Comparison of ENCODE assay signal across 8 cellular contexts in the genomic region with DNA sequence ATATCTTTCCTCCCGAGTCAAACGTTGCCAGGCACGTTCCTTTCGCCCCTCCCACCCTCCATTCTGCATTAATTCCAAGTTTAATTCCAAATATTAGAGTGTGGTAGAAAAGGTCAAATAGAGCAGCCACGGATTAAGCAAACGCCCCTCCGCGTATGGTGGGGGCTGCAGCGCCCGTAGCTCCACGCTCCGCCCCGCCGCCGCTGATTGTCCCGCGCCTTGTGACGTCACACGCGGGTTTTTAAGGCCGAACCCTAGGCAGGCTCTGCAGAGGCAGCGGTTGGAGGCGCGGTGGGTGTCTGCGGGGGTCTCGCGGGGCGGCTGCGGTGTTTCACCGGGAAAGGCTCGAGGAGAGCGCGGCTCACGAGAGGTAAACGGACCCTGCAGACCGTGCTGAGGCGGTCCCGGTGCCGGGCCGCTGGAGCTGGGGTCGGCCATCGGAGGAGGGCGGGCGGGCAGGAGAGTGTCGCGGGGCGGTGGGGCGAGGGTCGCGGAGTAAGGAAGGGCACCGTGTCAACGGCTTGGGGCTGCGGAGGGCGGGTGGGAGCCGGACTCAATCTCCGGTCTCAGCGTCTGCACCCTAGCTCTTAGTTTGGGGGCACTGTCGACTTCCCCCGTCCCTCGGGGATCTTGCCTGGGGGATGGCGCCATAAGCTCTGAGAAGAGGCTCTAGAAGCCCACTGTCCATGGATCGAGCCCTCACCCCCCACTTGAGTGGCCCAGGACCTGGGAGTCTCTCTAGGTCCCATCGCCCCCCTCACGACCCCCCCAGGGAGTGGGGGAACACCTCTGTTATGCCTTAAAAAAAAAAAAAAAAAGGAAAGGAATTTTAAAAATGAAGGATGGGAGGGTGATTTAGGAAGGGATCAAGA. TPM values are rescaled to one million over a fixed set of nuclear protein-coding genes. Genes with fewer than 3 reads are reported as not detected.
DNase-seq lines count a peak whose midpoint lies in the region; ATAC-seq, FAIRE-seq and TF ChIP-seq lines count a peak whose summit lies in the region.

A gene with protein sequence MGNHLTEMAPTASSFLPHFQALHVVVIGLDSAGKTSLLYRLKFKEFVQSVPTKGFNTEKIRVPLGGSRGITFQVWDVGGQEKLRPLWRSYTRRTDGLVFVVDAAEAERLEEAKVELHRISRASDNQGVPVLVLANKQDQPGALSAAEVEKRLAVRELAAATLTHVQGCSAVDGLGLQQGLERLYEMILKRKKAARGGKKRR (plus strand): TSS at position 270 of the 872 bp plus-strand sequence. CDS start 740 bp downstream, outside the sequence.

- intact Hi-C loops in spleen (cut with DNase I; ENCODE audit: low total_unique reads), result no loop called here

- peak in 1 of 11 experiments; percentile 21 for TF ChIP-seq CTCF in spleen (IDR thresholded peaks at IDR 0.05 in 8 of 11, conservative IDR thresholded peaks at IDR 0.05 in 3 of 11)

- 1 to 2% (median 2%) methylated on average over 46 to 64 of the region's 64 CpGs for WGBS in spleen, 5 donors

- peak; percentile 88 for DNase-seq in AG20443 (ENCODE audit: low spot score)
- DNase-seq in H54 (ENCODE audit: insufficient read length, low spot score), result peak; percentile 64
- DNase-seq in NCI-H2196 (lab: John Stamatoyannopoulos, UW; ENCODE audit: unreplicated experiment), result peak; percentile 63
- DNase-seq in activated CD4-positive, CD25-positive, alpha-beta regulatory T cell treated with anti-CD3 and anti-CD28 coated beads, Interleukin-2, amount 50 U/mL, for 16 hours (ENCODE audit: low read depth, low spot score), result peak; percentile 61
- peak in 59 of 61 donors; percentile 36 to 93 (median 79) for DNase-seq in caudate nucleus (lab: John Stamatoyannopoulos, UW)
- DNase-seq in inferior parietal cortex (ENCODE audit: extremely low spot score), result peak; percentile 82
- peak; percentile 95 for DNase-seq in spleen

- peaks cover 0 to 5% (median 0%) of the 10 kb centered on the region in 6 donors for H3K36me3 ChIP-seq in spleen

- peak; percentile 99 for TF ChIP-seq POLR2A in H54 (IDR thresholded peaks at IDR 0.05; ENCODE audit: low read depth, low read length)
- peak in 2 of 3 donors; percentile 37 to 84 for TF ChIP-seq POLR2A in spleen (IDR thresholded peaks at IDR 0.05)

- no peak for ATAC-seq in GM21381 (IDR thresholded peaks at IDR 0.05; ENCODE audit: unreplicated experiment)

- peak within 1 kb of the TSS; percentile 41 to 80 (median 60) for H3K4me3 ChIP-seq in spleen

- H3K4me1 ChIP-seq in spleen, result peaks cover 6 to 77% (median 40%) of the 10 kb centered on the region in 6 donors

- H3K27me3 ChIP-seq in spleen (replicated peaks in 1 of 7), result no peaks in the 10 kb centered on the region

- H3K9me3 ChIP-seq in spleen, result no peaks in the 10 kb centered on the region

- H3K27ac ChIP-seq in caudate nucleus (ENCODE audit: low read depth, low read length), result peak within 1 kb of the TSS; percentile 58
- peak within 1 kb of the TSS; percentile 46 to 87 (median 82) for H3K27ac ChIP-seq in spleen

- FAIRE-seq in H54 (lab: Jason Lieb, UNC), result no peak

RNA-seq across cellular contexts. Expression of the gene that starts here (rescaled TPM):
- 10 to 100 TPM in 6 of 7 donors, 1 to 10 TPM in 1; 9.9 to 30.4 (median 18.6) TPM for total RNA-seq in spleen
- polyA plus RNA-seq in spleen, result 1 to 10 TPM; 4.6 to 9.6 (median 7.2) TPM
